Comparison of ENCODE assay signal across 1 cellular context in genomic region chr10:87518937-87519336, GRCh38.
TF ChIP-seq lines count a peak whose summit lies in the region.

No MANE protein-coding gene starts in this region.

TF ChIP-seq in K562, 482 proteins besides CTCF, POLR2A, EP300 and RAD21 (continued from another document):
- peak; percentile 44; the same call in 1 of the 2 replicates for TF ChIP-seq POLR2AphosphoS5 (IDR thresholded peaks at IDR 0.05; ENCODE audit: control insufficient read depth, insufficient read depth, low read depth, low read length)
- no peak for TF ChIP-seq KLF13 (tag; IDR thresholded peaks at IDR 0.05; ENCODE audit: borderline replicate concordance, low read depth)
- TF ChIP-seq ZNF449 (CRISPR knock-in tag; IDR thresholded peaks at IDR 0.05): no peak
- no peak for TF ChIP-seq SMARCA5 (IDR thresholded peaks at IDR 0.05)
- no peak for TF ChIP-seq HLTF (IDR thresholded peaks at IDR 0.05)
TF ChIP-seq in K562: peak in this region for 2.
